Comparison of ENCODE assay signal across 20 cellular contexts in genomic region chr7:150959739-150960734, GRCh38. TPM values are rescaled to one million over a fixed set of nuclear protein-coding genes. Genes with fewer than 3 reads are reported as not detected.
DNase-seq lines count a peak whose midpoint lies in the region; ATAC-seq and TF ChIP-seq lines count a peak whose summit lies in the region.
"Had no signal": no experiment of that assay in that cellular context is flagged by ENCODE, and none has a peak within 500 bp of the region (broad histone marks: within the 10 kb centered on the region; RNA-seq: fewer than 3 reads in every experiment).

No MANE protein-coding gene starts in this region.

- no peak overlapping the region for H4K91ac ChIP-seq in H9 (ENCODE audit: insufficient read length, low read depth, low read length)

- CTCF ChIA-PET in CD8-positive, alpha-beta memory T cell (lab: Charles Lee), result interaction anchor here (1.0 to 5.7 kb wide), 4 partner anchors 10 to 58 kb away, joined by 3 to 40 read pairs (median 14); partner anchors contain the start of gene NOS3

- no peaks in the 10 kb centered on the region for H3K79me1 ChIP-seq in H9 (ENCODE audit: insufficient read depth, low read depth, low read length, poor library complexity, severe bottlenecking)

- H3K27ac Mint-ChIP-seq in CD8-positive, alpha-beta memory T cell, result no peak overlapping the region
- H3K27ac Mint-ChIP-seq in memory B cell (no peak overlapping the region), H9 (no peak overlapping the region)
- H3K27ac Mint-ChIP-seq: T-helper 2 cell treated with Interferon-gamma antibody and Interleukin-4, amounts not matched to agents 5 μg/mL and 100 μg/mL, for 36 hours had no signal

- peak overlapping the region; percentile 76 for H3K27ac ChIP-seq in CD8-positive, alpha-beta memory T cell (ENCODE audit: low read depth, low read length)
- H3K27ac ChIP-seq in H9 (ENCODE audit: insufficient read length, low read depth, low read length), result no peak overlapping the region
- H3K27ac ChIP-seq: breast epithelium, foreskin keratinocyte, RWPE1 had no signal

- peaks cover 28 to 42% of the 10 kb centered on the region in 2 donors for H3K27me3 Mint-ChIP-seq in CD8-positive, alpha-beta memory T cell
- H3K27me3 Mint-ChIP-seq in memory B cell (peaks cover 28% of the 10 kb centered on the region), H9 (ENCODE audit: low read depth) (peaks cover 2% of the 10 kb centered on the region; the same call in 1 of the 2 replicates)

- no CpG with 5 or more reads among the region's 24 CpGs for WGBS in H9 (ENCODE audit: extremely low coverage, insufficient read length, low lambda C conversion rate)

- POLR2A ChIA-PET in CD8-positive, alpha-beta memory T cell (lab: Charles Lee), result no interaction called here

- H3K4me1 ChIP-seq in CD8-positive, alpha-beta memory T cell (ENCODE audit: insufficient read depth, low read length), result peaks cover 9% of the 10 kb centered on the region
- no peaks in the 10 kb centered on the region for H3K4me1 ChIP-seq in H9 (ENCODE audit: insufficient read depth, low read length)
- H3K4me1 ChIP-seq: foreskin keratinocyte had no signal

- peaks cover 3 to 17% (median 7%) of the 10 kb centered on the region in 3 donors for H3K4me1 Mint-ChIP-seq in CD8-positive, alpha-beta memory T cell
- H3K4me1 Mint-ChIP-seq in memory B cell, result peaks cover 16% of the 10 kb centered on the region
- H3K4me1 Mint-ChIP-seq in H9, result peaks cover 19 to 23% of the 10 kb centered on the region in 2 experiments

- TF ChIP-seq CTCF in NB4 (IDR thresholded peaks at IDR 0.05; ENCODE audit: low read depth, low read length) (peak; percentile 19), H9 (conservative IDR thresholded peaks at IDR 0.05) (no peak)

- H2BK15ac ChIP-seq in H9 (ENCODE audit: low read depth, low read length), result no peak overlapping the region

- H3K9ac ChIP-seq in H9 (ENCODE audit: extremely low read depth, insufficient read length, low read length), result no peak overlapping the region

- H2BK120ac ChIP-seq in H9 (ENCODE audit: low read depth, low read length, poor library complexity, severe bottlenecking), result no peak overlapping the region

- H3K56ac ChIP-seq in H9 (ENCODE audit: insufficient read length, low read depth, low read length), result no peak overlapping the region

- H3K23ac ChIP-seq in H9 (ENCODE audit: insufficient read length, low read depth, low read length), result no peak overlapping the region

- no peak overlapping the region for H4K5ac ChIP-seq in H9 (ENCODE audit: insufficient read length, low read depth, low read length)

- H3K27me3 ChIP-seq in CD8-positive, alpha-beta memory T cell (ENCODE audit: insufficient read depth, low read length, poor library complexity, severe bottlenecking), result peaks cover 7% of the 10 kb centered on the region
- no peaks in the 10 kb centered on the region for H3K27me3 ChIP-seq in H9 (ENCODE audit: insufficient read depth, low read length)

- no peak overlapping the region for H3K14ac ChIP-seq in H9 (ENCODE audit: insufficient read depth, low read length)

- no peak for DNase-seq in CD8-positive, alpha-beta memory T cell
- DNase-seq in NB4 (ENCODE audit: low read depth) (peak; percentile 91), memory B cell (ENCODE audit: low spot score in 2 of 2) (no peak), H9 (no peak), NCI-H1694 treated with DMSO at 0.1 percent for 48 hours (lab: John Stamatoyannopoulos, UW) (no peak)
- DNase-seq in central memory CD4-positive, alpha-beta T cell, result peak; percentile 30
- DNase-seq in stimulated activated CD4-positive, alpha-beta T cell treated with anti-CD3 and anti-CD28 coated beads, Interleukin-15, amount 100 ng/mL, for 24 hours, result no peak
- no peak for DNase-seq in stimulated activated CD4-positive, alpha-beta T cell treated with anti-CD3 and anti-CD28 coated beads, Interleukin-4, amount 100 ng/mL, for 24 hours
- DNase-seq: activated effector memory CD4-positive, alpha-beta T cell treated with Interleukin-2 at 50 U/mL for 16 hours; AML-193; DMS53; effector memory CD4-positive, alpha-beta T cell; foreskin keratinocyte; NCI-H2107; occipital lobe; stimulated activated CD4-positive, alpha-beta T cell treated with anti-CD3 and anti-CD28 coated beads, Interleukin-4, amount 100 ng/mL, for 1 hour had no signal

- no peak overlapping the region for H2BK20ac ChIP-seq in H9 (ENCODE audit: low read depth, low read length, poor library complexity, severe bottlenecking)

- no peak overlapping the region for H3T11ph ChIP-seq in H9 (ENCODE audit: low read length)

- H3K9me3 ChIP-seq in CD8-positive, alpha-beta memory T cell (ENCODE audit: low read length), result no peaks in the 10 kb centered on the region
- H3K9me3 ChIP-seq in H9 (ENCODE audit: control insufficient read depth, low read depth, low read length), result no peaks in the 10 kb centered on the region
- H3K9me3 ChIP-seq: breast epithelium had no signal

- no peak overlapping the region for H3K18ac ChIP-seq in H9 (ENCODE audit: insufficient read length, low read depth, low read length)

- H3K4me3 Mint-ChIP-seq in CD8-positive, alpha-beta memory T cell, result no peak overlapping the region
- H3K4me3 Mint-ChIP-seq in memory B cell (peak overlapping the region; percentile 6), H9 (no peak overlapping the region)
- H3K4me3 Mint-ChIP-seq: T-helper 2 cell treated with Interferon-gamma antibody and Interleukin-4, amounts not matched to agents 5 μg/mL and 100 μg/mL, for 36 hours had no signal

- no peak overlapping the region for H2BK12ac ChIP-seq in H9 (ENCODE audit: insufficient read length, low read depth, low read length)

- H3K9me3 Mint-ChIP-seq in CD8-positive, alpha-beta memory T cell, result no peaks in the 10 kb centered on the region
- H3K9me3 Mint-ChIP-seq in memory B cell (no peaks in the 10 kb centered on the region), H9 (no peaks in the 10 kb centered on the region)
- H3K9me3 Mint-ChIP-seq: T-helper 2 cell treated with Interferon-gamma antibody and Interleukin-4, amounts not matched to agents 5 μg/mL and 100 μg/mL, for 36 hours had no signal

- H3K36me3 Mint-ChIP-seq in CD8-positive, alpha-beta memory T cell, result peaks cover 0 to 3% (median 0%) of the 10 kb centered on the region in 3 donors
- peaks cover 11% of the 10 kb centered on the region for H3K36me3 Mint-ChIP-seq in memory B cell
- H3K36me3 Mint-ChIP-seq in H9 (ENCODE audit: insufficient read depth in 1 of 3, low read depth in 3 of 3), result no peaks in the 10 kb centered on the region

- H2AK5ac ChIP-seq in H9 (ENCODE audit: insufficient read length, low read length), result no peak overlapping the region

- no peak overlapping the region for H2BK5ac ChIP-seq in H9 (ENCODE audit: insufficient read length, low read length)

- TF ChIP-seq POLR2A in NB4 (IDR thresholded peaks at IDR 0.05; ENCODE audit: extremely low read depth, insufficient read length), result no peak

- H4K8ac ChIP-seq in H9 (replicated peaks; ENCODE audit: insufficient read length, low read depth, low read length), result no peak overlapping the region

- ATAC-seq in memory B cell (ENCODE audit: low read depth), result peak; percentile 41
- ATAC-seq: foreskin keratinocyte had no signal

- H4K20me1 ChIP-seq in H9 (ENCODE audit: control insufficient read depth, insufficient read depth, insufficient read length), result no peaks in the 10 kb centered on the region

- H3K36me3 ChIP-seq in CD8-positive, alpha-beta memory T cell (ENCODE audit: insufficient read depth, low read length), result no peaks in the 10 kb centered on the region
- H3K36me3 ChIP-seq: breast epithelium had no signal

- no peaks in the 10 kb centered on the region for H3K23me2 ChIP-seq in H9 (ENCODE audit: insufficient read length, low read depth, low read length, poor library complexity, severe bottlenecking)

- no peak overlapping the region for H3K4ac ChIP-seq in H9 (ENCODE audit: low read depth, low read length)

- no peaks in the 10 kb centered on the region for H3K79me2 ChIP-seq in H9 (ENCODE audit: insufficient read depth, low read length)

- H3K4me3 ChIP-seq in CD8-positive, alpha-beta memory T cell (ENCODE audit: low read length), result no peak overlapping the region
- peak overlapping the region; percentile 2 for H3K4me3 ChIP-seq in NB4 (ENCODE audit: low read depth, low read length)
- H3K4me3 ChIP-seq: breast epithelium had no signal

- H2AFZ ChIP-seq in H9 (ENCODE audit: low read length), result no peak overlapping the region

- H3K4me2 ChIP-seq in H9 (ENCODE audit: insufficient read depth, insufficient read length, low read length), result no peak overlapping the region

RNA-seq across cellular contexts. Expression of gene KCNH2, which starts 18.1 kb away (rescaled TPM):
- under 1 TPM; 0.11 to 0.24 TPM for total RNA-seq in CD8-positive, alpha-beta memory T cell
- 0.63 TPM for polyA plus RNA-seq in CD8-positive, alpha-beta memory T cell
- total RNA-seq in H9 (2021), result 4.3 and 4.5 TPM in 2 replicates
- total RNA-seq: foreskin keratinocyte had no signal
- polyA plus RNA-seq: foreskin keratinocyte had no signal

RNA-seq across cellular contexts. Expression of gene NOS3, which starts 30.8 kb away (rescaled TPM):
- total RNA-seq in CD8-positive, alpha-beta memory T cell, result 10 to 100 TPM in 1 of 2 experiments, 1 to 10 TPM in 1; 9.9 to 10.6 TPM
- polyA plus RNA-seq in CD8-positive, alpha-beta memory T cell, result 5.2 TPM
- 4.5 and 4.7 TPM in 2 replicates for total RNA-seq in H9 (2021)
- total RNA-seq: M059J had no signal

Comparison
In these comparisons a context has a peak if more than half of its experiments do, and no peak if none do; other contexts are left out.
1. DNase-seq: peak in NB4 (single experiment) and central memory CD4-positive, alpha-beta T cell (single experiment); none in CD8-positive, alpha-beta memory T cell (0 of 5), memory B cell (0 of 2), H9 (single experiment), stimulated activated CD4-positive, alpha-beta T cell treated with anti-CD3 and anti-CD28 coated beads, Interleukin-15, amount 100 ng/mL, for 24 hours (single experiment), stimulated activated CD4-positive, alpha-beta T cell treated with anti-CD3 and anti-CD28 coated beads, Interleukin-4, amount 100 ng/mL, for 24 hours (single experiment) and NCI-H1694 treated with DMSO at 0.1 percent for 48 hours (single experiment).